16 cellular contexts compared by ENCODE assay signal in genomic region chr11:22479986-22480740, GRCh38.
A peak's percentile ranks its signal among the peaks of the same experiment; 100 is the strongest.
DNase-seq lines count a peak whose midpoint lies in the region; ATAC-seq and TF ChIP-seq lines count a peak whose summit lies in the region.
"Had no signal": no experiment of that assay in that cellular context is flagged by ENCODE, and none has a peak within 500 bp of the region (broad histone marks: within the 10 kb centered on the region; RNA-seq: fewer than 3 reads in every experiment).

No MANE protein-coding gene starts in this region.

- H3F3A ChIP-seq in SK-N-SH (replicated peaks; ENCODE audit: insufficient read depth), result no peaks in the 10 kb centered on the region

- CTCF ChIA-PET in SK-N-SH (lab: Yijun Ruan, JAX), result interaction anchor here (1.2 kb wide), 1 partner anchor 147 kb away, joined by 3 read pairs; no protein-coding TSS in a partner anchor

- no peaks in the 10 kb centered on the region for H4K20me1 ChIP-seq in SK-N-SH (ENCODE audit: insufficient read depth)
- H4K20me1 ChIP-seq: BLaER1 had no signal

- H3K27ac Mint-ChIP-seq in osteocyte (ENCODE audit: unreplicated experiment), result peak overlapping the region; percentile 59
- H3K27ac Mint-ChIP-seq: CD4-positive, CD25-positive, alpha-beta regulatory T cell; H9; IgD-negative memory B cell had no signal

- DNase-seq in SK-N-SH, result no peak
- peak; percentile 22 for DNase-seq in fibroblast of mammary gland (ENCODE audit: low read depth)
- DNase-seq in osteocyte (ENCODE audit: extremely low spot score, unreplicated experiment), result no peak
- DNase-seq in activated naive CD4-positive, alpha-beta T cell treated with Interleukin-2 at 50 U/mL for 16 hours, result no peak
- DNase-seq in occipital lobe (lab: John Stamatoyannopoulos, UW), result no peak
- DNase-seq in CD1c-positive myeloid dendritic cell (ENCODE audit: extremely low spot score), result no peak
- DNase-seq: AML-193; CD4-positive, CD25-positive, alpha-beta regulatory T cell; DMS79; GOT3; H9 had no signal

- H3K9ac ChIP-seq in SK-N-SH, result no peak overlapping the region
- H3K9ac ChIP-seq: BLaER1 had no signal

- H3K79me2 ChIP-seq in SK-N-SH (ENCODE audit: insufficient read depth), result no peaks in the 10 kb centered on the region

- H3K9me2 ChIP-seq in SK-N-SH, result no peaks in the 10 kb centered on the region

- peaks cover 3% of the 10 kb centered on the region for H3K27me3 Mint-ChIP-seq in osteocyte (ENCODE audit: unreplicated experiment)
- H3K27me3 Mint-ChIP-seq: CD4-positive, CD25-positive, alpha-beta regulatory T cell; IgD-negative memory B cell had no signal

- TF ChIP-seq CTCF in SK-N-SH (IDR thresholded peaks at IDR 0.05) (no peak), fibroblast of mammary gland (conservative IDR thresholded peaks at IDR 0.05; ENCODE audit: control insufficient read depth, insufficient read depth, low read depth, low read length) (no peak), osteocyte (IDR thresholded peaks at IDR 0.05) (no peak)

- H3K4me3 ChIP-seq in SK-N-SH (ENCODE audit: low read depth in 2 of 2, low read length in 1 of 2) (no peak overlapping the region), fibroblast of mammary gland (ENCODE audit: control insufficient read depth, low read depth, low read length) (no peak overlapping the region)
- H3K4me3 ChIP-seq: BLaER1, GM12878 had no signal

- peak overlapping the region in 1 of 2 experiments; percentile 16; a peak in 1 of 4 replicates for H3K27ac ChIP-seq in SK-N-SH (ENCODE audit: low read depth in 2 of 2, low read length in 1 of 2)
- H3K27ac ChIP-seq: 22Rv1, BLaER1 had no signal

- no peaks in the 10 kb centered on the region for H3K36me3 ChIP-seq in SK-N-SH (replicated peaks in 1 of 2; ENCODE audit: control insufficient read depth in 1 of 2, insufficient read depth in 2 of 2, low read length in 1 of 2)
- H3K36me3 ChIP-seq: BLaER1 had no signal

- no peaks in the 10 kb centered on the region for H3K36me3 Mint-ChIP-seq in osteocyte (ENCODE audit: unreplicated experiment)
- H3K36me3 Mint-ChIP-seq: CD4-positive, CD25-positive, alpha-beta regulatory T cell had no signal

- no peak overlapping the region for H2AFZ ChIP-seq in SK-N-SH (ENCODE audit: low read depth)

- WGBS in SK-N-SH (ENCODE audit: low lambda C conversion rate), result 30% methylated on average over 4 of the region's 4 CpGs

- no peak; the same call in 2 of the 3 replicates for ATAC-seq in SK-N-SH treated with all-trans-retinoic acid at 6 μM for 48 hours
- ATAC-seq: GM12878 had no signal

- peaks cover 25% of the 10 kb centered on the region for H3K4me1 Mint-ChIP-seq in osteocyte (ENCODE audit: unreplicated experiment)
- H3K4me1 Mint-ChIP-seq: CD4-positive, CD25-positive, alpha-beta regulatory T cell; H9; IgD-negative memory B cell had no signal

- TF ChIP-seq RAD21 in SK-N-SH (IDR thresholded peaks at IDR 0.05; ENCODE audit: low read length), result no peak

- POLR2A ChIA-PET in SK-N-SH (lab: Yijun Ruan, JAX), result no interaction called here

- no peaks in the 10 kb centered on the region for H3K9me3 Mint-ChIP-seq in osteocyte (ENCODE audit: unreplicated experiment)
- H3K9me3 Mint-ChIP-seq: H9, IgD-negative memory B cell had no signal

- no peaks in the 10 kb centered on the region for H3K4me1 ChIP-seq in SK-N-SH (ENCODE audit: control insufficient read depth in 1 of 2, insufficient read depth in 2 of 2, low read depth in 1 of 2, low read length in 1 of 2)
- H3K4me1 ChIP-seq: BLaER1 had no signal

- H3K4me2 ChIP-seq in SK-N-SH, result no peak overlapping the region
- H3K4me2 ChIP-seq: BLaER1 had no signal

- H3K4me3 Mint-ChIP-seq in osteocyte (ENCODE audit: unreplicated experiment), result no peak overlapping the region
- H3K4me3 Mint-ChIP-seq: CD4-positive, CD25-positive, alpha-beta regulatory T cell; H9; IgD-negative memory B cell had no signal

- H3K9me3 ChIP-seq in SK-N-SH, result no peaks in the 10 kb centered on the region
- H3K9me3 ChIP-seq: BLaER1 had no signal

- no peak for TF ChIP-seq EP300 in SK-N-SH (IDR thresholded peaks at IDR 0.05; ENCODE audit: borderline replicate concordance in 1 of 2, low read depth in 1 of 2, low read length in 1 of 2)

- no peaks in the 10 kb centered on the region for H3K27me3 ChIP-seq in SK-N-SH (ENCODE audit: insufficient read depth)
- H3K27me3 ChIP-seq: BLaER1 had no signal

TF ChIP-seq in SK-N-SH treated with all-trans-retinoic acid at 6 μM for 48 hours, 23 proteins besides CTCF, POLR2A, EP300 and RAD21 (continues in another document):
- TF ChIP-seq TOX (CRISPR knock-in tag; IDR thresholded peaks at IDR 0.05; ENCODE audit: borderline replicate concordance), result no peak
- TF ChIP-seq, protein P1, sequence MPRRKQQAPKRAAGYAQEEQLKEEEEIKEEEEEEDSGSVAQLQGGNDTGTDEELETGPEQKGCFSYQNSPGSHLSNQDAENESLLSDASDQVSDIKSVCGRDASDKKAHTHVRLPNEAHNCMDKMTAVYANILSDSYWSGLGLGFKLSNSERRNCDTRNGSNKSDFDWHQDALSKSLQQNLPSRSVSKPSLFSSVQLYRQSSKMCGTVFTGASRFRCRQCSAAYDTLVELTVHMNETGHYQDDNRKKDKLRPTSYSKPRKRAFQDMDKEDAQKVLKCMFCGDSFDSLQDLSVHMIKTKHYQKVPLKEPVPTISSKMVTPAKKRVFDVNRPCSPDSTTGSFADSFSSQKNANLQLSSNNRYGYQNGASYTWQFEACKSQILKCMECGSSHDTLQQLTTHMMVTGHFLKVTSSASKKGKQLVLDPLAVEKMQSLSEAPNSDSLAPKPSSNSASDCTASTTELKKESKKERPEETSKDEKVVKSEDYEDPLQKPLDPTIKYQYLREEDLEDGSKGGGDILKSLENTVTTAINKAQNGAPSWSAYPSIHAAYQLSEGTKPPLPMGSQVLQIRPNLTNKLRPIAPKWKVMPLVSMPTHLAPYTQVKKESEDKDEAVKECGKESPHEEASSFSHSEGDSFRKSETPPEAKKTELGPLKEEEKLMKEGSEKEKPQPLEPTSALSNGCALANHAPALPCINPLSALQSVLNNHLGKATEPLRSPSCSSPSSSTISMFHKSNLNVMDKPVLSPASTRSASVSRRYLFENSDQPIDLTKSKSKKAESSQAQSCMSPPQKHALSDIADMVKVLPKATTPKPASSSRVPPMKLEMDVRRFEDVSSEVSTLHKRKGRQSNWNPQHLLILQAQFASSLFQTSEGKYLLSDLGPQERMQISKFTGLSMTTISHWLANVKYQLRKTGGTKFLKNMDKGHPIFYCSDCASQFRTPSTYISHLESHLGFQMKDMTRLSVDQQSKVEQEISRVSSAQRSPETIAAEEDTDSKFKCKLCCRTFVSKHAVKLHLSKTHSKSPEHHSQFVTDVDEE (CRISPR knock-in tag; IDR thresholded peaks at IDR 0.05), result no peak
- no peak for TF ChIP-seq ZNF70 (CRISPR knock-in tag; IDR thresholded peaks at IDR 0.05)
- TF ChIP-seq ZNF565 (CRISPR knock-in tag; conservative IDR thresholded peaks at IDR 0.05; ENCODE audit: low read depth), result no peak
- TF ChIP-seq ESRRG (CRISPR knock-in tag; IDR thresholded peaks at IDR 0.05), result no peak
- peak; percentile 51 for TF ChIP-seq ISL1 (CRISPR knock-in tag; IDR thresholded peaks at IDR 0.05)

TF ChIP-seq in SK-N-SH, 30 proteins besides CTCF, POLR2A, EP300 and RAD21:
- TF ChIP-seq, protein P2, sequence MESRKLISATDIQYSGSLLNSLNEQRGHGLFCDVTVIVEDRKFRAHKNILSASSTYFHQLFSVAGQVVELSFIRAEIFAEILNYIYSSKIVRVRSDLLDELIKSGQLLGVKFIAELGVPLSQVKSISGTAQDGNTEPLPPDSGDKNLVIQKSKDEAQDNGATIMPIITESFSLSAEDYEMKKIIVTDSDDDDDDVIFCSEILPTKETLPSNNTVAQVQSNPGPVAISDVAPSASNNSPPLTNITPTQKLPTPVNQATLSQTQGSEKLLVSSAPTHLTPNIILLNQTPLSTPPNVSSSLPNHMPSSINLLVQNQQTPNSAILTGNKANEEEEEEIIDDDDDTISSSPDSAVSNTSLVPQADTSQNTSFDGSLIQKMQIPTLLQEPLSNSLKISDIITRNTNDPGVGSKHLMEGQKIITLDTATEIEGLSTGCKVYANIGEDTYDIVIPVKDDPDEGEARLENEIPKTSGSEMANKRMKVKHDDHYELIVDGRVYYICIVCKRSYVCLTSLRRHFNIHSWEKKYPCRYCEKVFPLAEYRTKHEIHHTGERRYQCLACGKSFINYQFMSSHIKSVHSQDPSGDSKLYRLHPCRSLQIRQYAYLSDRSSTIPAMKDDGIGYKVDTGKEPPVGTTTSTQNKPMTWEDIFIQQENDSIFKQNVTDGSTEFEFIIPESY (IDR thresholded peaks at IDR 0.05; ENCODE audit: borderline replicate concordance, low read depth), result no peak
- TF ChIP-seq, protein P3, sequence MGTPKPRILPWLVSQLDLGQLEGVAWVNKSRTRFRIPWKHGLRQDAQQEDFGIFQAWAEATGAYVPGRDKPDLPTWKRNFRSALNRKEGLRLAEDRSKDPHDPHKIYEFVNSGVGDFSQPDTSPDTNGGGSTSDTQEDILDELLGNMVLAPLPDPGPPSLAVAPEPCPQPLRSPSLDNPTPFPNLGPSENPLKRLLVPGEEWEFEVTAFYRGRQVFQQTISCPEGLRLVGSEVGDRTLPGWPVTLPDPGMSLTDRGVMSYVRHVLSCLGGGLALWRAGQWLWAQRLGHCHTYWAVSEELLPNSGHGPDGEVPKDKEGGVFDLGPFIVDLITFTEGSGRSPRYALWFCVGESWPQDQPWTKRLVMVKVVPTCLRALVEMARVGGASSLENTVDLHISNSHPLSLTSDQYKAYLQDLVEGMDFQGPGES (IDR thresholded peaks at IDR 0.05; ENCODE audit: low read depth, low read length), result no peak
- no peak for TF ChIP-seq FOXM1 (IDR thresholded peaks at IDR 0.05; ENCODE audit: low read depth)
- no peak for TF ChIP-seq POLR2AphosphoS5 (IDR thresholded peaks at IDR 0.05; ENCODE audit: low read depth, low read length)
- TF ChIP-seq NFIC (IDR thresholded peaks at IDR 0.05; ENCODE audit: borderline replicate concordance), result no peak
- no peak for TF ChIP-seq MEF2A (IDR thresholded peaks at IDR 0.05; ENCODE audit: borderline replicate concordance, low read depth)
- no peak for TF ChIP-seq RCOR1 (IDR thresholded peaks at IDR 0.05; ENCODE audit: low read length)
- no peak for TF ChIP-seq SIN3A (IDR thresholded peaks at IDR 0.05; ENCODE audit: borderline replicate concordance, low read depth, low read length)
- TF ChIP-seq USF2 (IDR thresholded peaks at IDR 0.05; ENCODE audit: borderline replicate concordance, low read depth, low read length), result no peak
- TF ChIP-seq TAF1 (IDR thresholded peaks at IDR 0.05; ENCODE audit: borderline replicate concordance, low read depth, low read length), result no peak
